Comparison of ENCODE assay signal across 8 cellular contexts in genomic region chr1:25568834-25569598, GRCh38. TPM values are rescaled to one million over a fixed set of nuclear protein-coding genes. Genes with fewer than 3 reads are reported as not detected.
DNase-seq lines count a peak whose midpoint lies in the region; ATAC-seq and TF ChIP-seq lines count a peak whose summit lies in the region.

No MANE protein-coding gene starts in this region.

- no peaks in the 10 kb centered on the region for H3K27me3 ChIP-seq in mucosa of stomach (ENCODE audit: control insufficient read depth, insufficient read depth, low read length)

- no peak overlapping the region for H3K4me3 ChIP-seq in astrocyte of the cerebellum (ENCODE audit: low read depth, low read length)
- H3K4me3 ChIP-seq in mucosa of stomach (ENCODE audit: low read length) = no peak overlapping the region

- H3K36me3 ChIP-seq in mucosa of stomach (ENCODE audit: control insufficient read depth, insufficient read depth, low read length) = no peaks in the 10 kb centered on the region

- DNase-seq in A172 (ENCODE audit: low spot score) (peak; percentile 74), HS-27A (ENCODE audit: low read depth) (peak; percentile 79), astrocyte of the cerebellum (ENCODE audit: low read depth) (peak; percentile 74), NCI-H2227 (lab: John Stamatoyannopoulos, UW; ENCODE audit: unreplicated experiment) (no peak), NCI-H128 (lab: John Stamatoyannopoulos, UW; ENCODE audit: unreplicated experiment) (no peak)

- H3K4me1 ChIP-seq in mucosa of stomach (ENCODE audit: control insufficient read depth, insufficient read depth, low read length) = peaks cover 39% of the 10 kb centered on the region

- ATAC-seq in HG03378 (IDR thresholded peaks at IDR 0.05; ENCODE audit: unreplicated experiment) (no peak), HG02973 (IDR thresholded peaks at IDR 0.05; ENCODE audit: unreplicated experiment) (no peak)

- in situ Hi-C loops in astrocyte of the cerebellum (cut with HindIII; ENCODE audit: low sequenced_read_pairs) = no loop called here

- no peak for TF ChIP-seq CTCF in astrocyte of the cerebellum (IDR thresholded peaks at IDR 0.05; ENCODE audit: low read depth, low read length, missing control alignments)

- H3K9ac ChIP-seq in mucosa of stomach (ENCODE audit: low read length) = peak overlapping the region; percentile 40

- H3K9me3 ChIP-seq in mucosa of stomach (ENCODE audit: control insufficient read depth, low read length) = no peaks in the 10 kb centered on the region

RNA-seq across cellular contexts. Expression of gene LDLRAP1, which starts 25.6 kb away (rescaled TPM):
- 8.0 and 12.7 TPM in 2 replicates for total RNA-seq in A172 (2014; rRNA removed; shearing (Covaris generic))

RNA-seq across cellular contexts. Expression of gene MAN1C1, which starts 47.6 kb away (rescaled TPM):
- total RNA-seq in A172 (2014; rRNA removed; shearing (Covaris generic)) = 0.67 and 1.5 TPM in 2 replicates

Comparison
In these comparisons a context has a peak if more than half of its experiments do, and no peak if none do; other contexts are left out.
1. DNase-seq: peak in A172 (single experiment), HS-27A (single experiment) and astrocyte of the cerebellum (single experiment); none in NCI-H2227 (single experiment) and NCI-H128 (single experiment).